ENCODE assay signal across 27 cellular contexts in genomic region chr4:22444813-22445212, GRCh38.
A peak's percentile ranks its signal among the peaks of the same experiment; 100 is the strongest.
DNase-seq lines count a peak whose midpoint lies in the region; ATAC-seq and TF ChIP-seq lines count a peak whose summit lies in the region.
"Had no signal": no experiment of that assay in that cellular context is flagged by ENCODE, and none has a peak within 500 bp of the region (broad histone marks: within the 10 kb centered on the region; RNA-seq: fewer than 3 reads in every experiment).

No MANE protein-coding gene starts in this region.

- H3K27ac Mint-ChIP-seq in MCF 10A (ENCODE audit: low read depth, unreplicated experiment), result no peak overlapping the region
- H3K27ac Mint-ChIP-seq in activated naive CD8-positive, alpha-beta T cell, result peak overlapping the region; percentile 96
- H3K27ac Mint-ChIP-seq in stimulated activated naive CD8-positive, alpha-beta T cell treated with anti-CD3 and anti-CD28 coated beads, Interleukin-15, amount 100 ng/mL, for 72 hours, result peak overlapping the region; percentile 96 to 97
- H3K27ac Mint-ChIP-seq: nephron; stimulated activated effector memory CD8-positive, alpha-beta T cell treated with anti-CD3 and anti-CD28 coated beads, Interleukin-12 subunit alpha, Interleukin-12 subunit beta, amount 100 ng/mL, for 72 hours had no signal

- dilution Hi-C loops in mammary epithelial cell (cut with HindIII; ENCODE audit: low sequenced_read_pairs), result no loop called here

- peaks cover 35% of the 10 kb centered on the region for H3K36me3 ChIP-seq in mammary epithelial cell (ENCODE audit: insufficient read depth, low read length)
- H3K36me3 ChIP-seq: gastrocnemius medialis had no signal

- H3K4me1 ChIP-seq in mammary epithelial cell (ENCODE audit: insufficient read depth, low read length), result peaks cover 10% of the 10 kb centered on the region
- H3K4me1 ChIP-seq: ascending aorta, gastrocnemius medialis, lower lobe of right lung, Peyer's patch, upper lobe of right lung had no signal

- H3K27me3 ChIP-seq in mammary epithelial cell (ENCODE audit: insufficient read depth, low read length), result no peaks in the 10 kb centered on the region
- H3K27me3 ChIP-seq: ascending aorta, gastrocnemius medialis, hepatocyte, Peyer's patch, upper lobe of right lung had no signal

- H3K4me1 Mint-ChIP-seq in MCF 10A (ENCODE audit: insufficient read depth, unreplicated experiment), result no peaks in the 10 kb centered on the region
- H3K4me1 Mint-ChIP-seq in activated naive CD8-positive, alpha-beta T cell (ENCODE audit: low read depth), result peaks cover 38% of the 10 kb centered on the region
- peaks cover 41% of the 10 kb centered on the region for H3K4me1 Mint-ChIP-seq in stimulated activated naive CD8-positive, alpha-beta T cell treated with anti-CD3 and anti-CD28 coated beads, Interleukin-15, amount 100 ng/mL, for 72 hours
- H3K4me1 Mint-ChIP-seq: stimulated activated effector memory CD8-positive, alpha-beta T cell treated with anti-CD3 and anti-CD28 coated beads, Interleukin-12 subunit alpha, Interleukin-12 subunit beta, amount 100 ng/mL, for 72 hours had no signal

- peaks cover 32% of the 10 kb centered on the region for H3K36me3 Mint-ChIP-seq in MCF 10A (ENCODE audit: insufficient read depth, unreplicated experiment)
- H3K36me3 Mint-ChIP-seq in activated naive CD8-positive, alpha-beta T cell, result peaks cover 16% of the 10 kb centered on the region
- H3K36me3 Mint-ChIP-seq: activated naive CD8-positive, alpha-beta T cell treated with anti-CD3 and anti-CD28 coated beads, Interleukin-2, amount 10 ng/mL, durations not matched to agents 7 days and 5 days; stimulated activated effector memory CD8-positive, alpha-beta T cell treated with anti-CD3 and anti-CD28 coated beads, Interleukin-12 subunit alpha, Interleukin-12 subunit beta, amount 100 ng/mL, for 72 hours had no signal

- peak; percentile 12 for DNase-seq in activated CD4-positive, alpha-beta T cell treated with anti-CD3 and anti-CD28 coated beads for 48 hours
- DNase-seq in activated CD4-positive, alpha-beta T cell treated with anti-CD3 and anti-CD28 coated beads, Interleukin-2, amount 50 U/mL, for 48 hours, result no peak
- no peak for DNase-seq in mammary epithelial cell
- no peak for DNase-seq in MCF 10A (ENCODE audit: unreplicated experiment)
- DNase-seq in stimulated activated naive CD8-positive, alpha-beta T cell treated with anti-CD3 and anti-CD28 coated beads, Interleukin-15, amount 100 ng/mL, for 72 hours, result no peak
- DNase-seq in LoVo (ENCODE audit: low spot score), result no peak
- DNase-seq in retina, result no peak
- DNase-seq: 8988T; activated naive CD8-positive, alpha-beta T cell treated with anti-CD3 and anti-CD28 coated beads, Interleukin-2, amount 10 ng/mL, durations not matched to agents 7 days and 5 days; C1 segment of cervical spinal cord; Calu3; DMS79 treated with DMSO at 0.1 percent for 48 hours; gastrocnemius medialis; GDM1; IMR-90; lower lobe of right lung; NCI-H1048; NCI-H446; NCI-H748 treated with DMSO at 0.1 percent for 48 hours; Peyer's patch; SHP77; upper lobe of right lung had no signal

- no TSS peak for BruUV-seq in mammary epithelial cell (replicated peaks; lab: Mats Ljungman, UMichigan)
- no TSS peak for BruUV-seq in MCF 10A (replicated peaks; lab: Mats Ljungman, UMichigan)

- in situ Hi-C loops in mammary epithelial cell (cut with MboI; ENCODE audit: low sequenced_read_pairs in 2 of 2), result no loop called here

- H3K79me2 ChIP-seq in mammary epithelial cell (ENCODE audit: insufficient read depth, low read length), result no peaks in the 10 kb centered on the region
- H3K79me2 ChIP-seq: hepatocyte had no signal

- POLR2A ChIA-PET in MCF 10A (lab: Yijun Ruan, JAX), result interaction anchor here (1.6 kb wide), 1 partner anchor 10 kb away, joined by 4 read pairs; no protein-coding TSS in a partner anchor

- no peaks in the 10 kb centered on the region for H3K27me3 Mint-ChIP-seq in MCF 10A (ENCODE audit: insufficient read depth, unreplicated experiment)
- H3K27me3 Mint-ChIP-seq in activated naive CD8-positive, alpha-beta T cell, result no peaks in the 10 kb centered on the region
- H3K27me3 Mint-ChIP-seq in stimulated activated naive CD8-positive, alpha-beta T cell treated with anti-CD3 and anti-CD28 coated beads, Interleukin-15, amount 100 ng/mL, for 72 hours, result no peaks in the 10 kb centered on the region
- H3K27me3 Mint-ChIP-seq: activated naive CD8-positive, alpha-beta T cell treated with anti-CD3 and anti-CD28 coated beads, Interleukin-2, amount 10 ng/mL, durations not matched to agents 7 days and 5 days had no signal

- H2AFZ ChIP-seq in mammary epithelial cell (ENCODE audit: low read depth, low read length), result no peak overlapping the region
- H2AFZ ChIP-seq: hepatocyte had no signal

- intact Hi-C loops in mammary epithelial cell (cut with micrococcal nuclease), result no loop called here
- intact Hi-C loops in MCF 10A (cut with micrococcal nuclease), result no loop called here

- ATAC-seq in stimulated activated naive CD8-positive, alpha-beta T cell treated with anti-CD3 and anti-CD28 coated beads, Interleukin-15, amount 100 ng/mL, for 72 hours, result peak; percentile 37
- ATAC-seq: gastrocnemius medialis; lower lobe of right lung; stimulated activated effector memory CD8-positive, alpha-beta T cell treated with anti-CD3 and anti-CD28 coated beads, Interleukin-12 subunit alpha, Interleukin-12 subunit beta, amount 100 ng/mL, for 72 hours; upper lobe of right lung had no signal

- no peak overlapping the region for H3K4me3 Mint-ChIP-seq in MCF 10A (ENCODE audit: unreplicated experiment)
- peak overlapping the region; percentile 80 for H3K4me3 Mint-ChIP-seq in activated naive CD8-positive, alpha-beta T cell
- H3K4me3 Mint-ChIP-seq in stimulated activated naive CD8-positive, alpha-beta T cell treated with anti-CD3 and anti-CD28 coated beads, Interleukin-15, amount 100 ng/mL, for 72 hours, result peak overlapping the region in 1 of 2 donors; percentile 79
- H3K4me3 Mint-ChIP-seq: nephron; stimulated activated effector memory CD8-positive, alpha-beta T cell treated with anti-CD3 and anti-CD28 coated beads, Interleukin-12 subunit alpha, Interleukin-12 subunit beta, amount 100 ng/mL, for 72 hours had no signal

- no peak overlapping the region for H3K9ac ChIP-seq in mammary epithelial cell (ENCODE audit: insufficient read depth, low read length)

- H3K4me2 ChIP-seq in mammary epithelial cell (ENCODE audit: insufficient read depth, low read depth, low read length), result no peak overlapping the region
- H3K4me2 ChIP-seq: hepatocyte had no signal

- CTCF ChIA-PET in mammary epithelial cell (lab: Charles Lee; ENCODE audit: low non-redundant PET) (interaction anchor here (0.6 kb wide), 1 partner anchor 163 kb away, joined by 3 read pairs; no protein-coding TSS in a partner anchor), MCF 10A (lab: Yijun Ruan, JAX) (interaction anchor here (1.0 to 2.5 kb wide), 2 partner anchors 10 to 656 kb away, joined by 4 to 13 read pairs; no protein-coding TSS in a partner anchor)

- WGBS in mammary epithelial cell (ENCODE audit: low coverage, missing lambda C conversion rate), result 95% methylated on average over 6 of the region's 6 CpGs

- no peaks in the 10 kb centered on the region for H3K9me3 ChIP-seq in mammary epithelial cell (replicated peaks; ENCODE audit: insufficient read depth, low read length)
- H3K9me3 ChIP-seq: ascending aorta, gastrocnemius medialis, lower lobe of right lung, Peyer's patch, upper lobe of right lung had no signal

- no peak overlapping the region for H3K4me3 ChIP-seq in mammary epithelial cell (replicated peaks in 1 of 3; ENCODE audit: insufficient read depth in 1 of 3, low read depth in 2 of 3, low read length in 3 of 3)
- H3K4me3 ChIP-seq: ascending aorta, gastrocnemius medialis, hepatocyte, lower lobe of right lung, Peyer's patch, upper lobe of right lung had no signal

- TF ChIP-seq CTCF in mammary epithelial cell (conservative IDR thresholded peaks at IDR 0.05 in 1 of 2, IDR thresholded peaks at IDR 0.05 in 1 of 2; ENCODE audit: extremely low read depth in 1 of 2, insufficient read depth in 1 of 2, low read depth in 1 of 2, low read length in 2 of 2) (no peak), MCF 10A (IDR thresholded peaks at IDR 0.05; ENCODE audit: unreplicated experiment) (no peak)

- no peaks in the 10 kb centered on the region for H4K20me1 ChIP-seq in mammary epithelial cell (ENCODE audit: insufficient read depth, low read length)

- peak overlapping the region; percentile 32 for H3K27ac ChIP-seq in mammary epithelial cell (ENCODE audit: insufficient read depth, low read depth, low read length)
- H3K27ac ChIP-seq: ascending aorta, gastrocnemius medialis, hepatocyte, lower lobe of right lung, Peyer's patch, upper lobe of right lung had no signal

- no peaks in the 10 kb centered on the region for H3K9me3 Mint-ChIP-seq in MCF 10A (ENCODE audit: unreplicated experiment)
- no peaks in the 10 kb centered on the region for H3K9me3 Mint-ChIP-seq in activated naive CD8-positive, alpha-beta T cell (ENCODE audit: low read depth)
- H3K9me3 Mint-ChIP-seq in stimulated activated naive CD8-positive, alpha-beta T cell treated with anti-CD3 and anti-CD28 coated beads, Interleukin-15, amount 100 ng/mL, for 72 hours, result no peaks in the 10 kb centered on the region
- H3K9me3 Mint-ChIP-seq: activated naive CD8-positive, alpha-beta T cell treated with anti-CD3 and anti-CD28 coated beads, Interleukin-2, amount 10 ng/mL, durations not matched to agents 7 days and 5 days; stimulated activated effector memory CD8-positive, alpha-beta T cell treated with anti-CD3 and anti-CD28 coated beads, Interleukin-12 subunit alpha, Interleukin-12 subunit beta, amount 100 ng/mL, for 72 hours had no signal
